In the genomic region with DNA sequence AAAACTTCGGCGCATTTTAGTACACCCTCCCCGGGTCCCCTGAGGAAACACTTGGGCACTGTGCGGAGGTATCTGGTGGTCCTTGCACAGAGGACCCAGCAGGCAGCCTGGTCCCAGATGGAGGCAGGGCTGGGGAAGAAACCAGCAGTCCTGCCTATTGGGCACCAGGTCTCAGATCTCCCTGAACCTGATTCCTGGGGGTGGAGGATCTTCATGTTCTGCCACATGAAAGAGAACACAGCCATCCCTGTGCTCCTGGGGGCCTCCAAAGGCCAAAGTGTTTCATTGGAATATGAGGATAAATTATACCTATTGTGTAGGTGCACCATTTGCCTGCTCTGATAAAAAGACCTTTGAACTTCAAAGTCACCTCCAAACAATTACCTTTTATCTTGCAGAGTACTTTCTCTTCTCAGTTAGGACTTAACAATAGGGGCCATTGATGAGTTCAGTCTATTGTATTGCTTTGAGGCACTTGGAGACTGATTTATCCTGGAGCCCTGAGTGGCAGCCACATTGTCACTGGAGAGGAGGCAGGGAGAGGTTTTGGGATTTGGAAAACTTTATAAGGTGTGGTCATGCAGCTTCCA, we compare ENCODE assay signal across 9 cellular contexts. TPM values are rescaled to one million over a fixed set of nuclear protein-coding genes. Genes with fewer than 3 reads are reported as not detected.
DNase-seq lines count a peak whose midpoint lies in the region; ATAC-seq and TF ChIP-seq lines count a peak whose summit lies in the region.
"Had no signal": no experiment of that assay in that cellular context is flagged by ENCODE, and none has a peak within 500 bp of the region (broad histone marks: within the 10 kb centered on the region; RNA-seq: fewer than 3 reads in every experiment).

No MANE protein-coding gene starts in this region.

- no peak overlapping the region for H2AFZ ChIP-seq in hepatocyte

- peaks cover 51% of the 10 kb centered on the region for H4K20me1 ChIP-seq in hepatocyte (ENCODE audit: insufficient read depth, poor library complexity, severe bottlenecking)

- H3K4me1 ChIP-seq in hepatocyte (ENCODE audit: insufficient read depth) = peaks cover 15% of the 10 kb centered on the region
- peaks cover 26% of the 10 kb centered on the region for H3K4me1 ChIP-seq in stomach smooth muscle (ENCODE audit: control insufficient read depth, insufficient read depth, low read length)

- peak overlapping the region; percentile 90 for H3K4me2 ChIP-seq in hepatocyte

- H3K27me3 ChIP-seq in hepatocyte (no peaks in the 10 kb centered on the region), stomach smooth muscle (ENCODE audit: control insufficient read depth in 1 of 2, insufficient read depth in 2 of 2, low read length in 2 of 2) (no peaks in the 10 kb centered on the region)

- peaks cover 37% of the 10 kb centered on the region for H3K4me1 Mint-ChIP-seq in activated CD8-positive, alpha-beta memory T cell treated with anti-CD3 and anti-CD28 coated beads, Interleukin-2, amount 10 ng/mL, durations not matched to agents 7 days and 5 days

- H3K27ac Mint-ChIP-seq in activated CD8-positive, alpha-beta memory T cell treated with anti-CD3 and anti-CD28 coated beads, Interleukin-2, amount 10 ng/mL, durations not matched to agents 7 days and 5 days = peak overlapping the region; percentile 88

- CTCF ChIA-PET in activated CD8-positive, alpha-beta memory T cell treated with anti-CD3 and anti-CD28 coated beads, Interleukin-2, amount 10 ng/mL, durations not matched to agents 7 days and 5 days (lab: Charles Lee) = no interaction called here

- no peak overlapping the region for H3K27ac ChIP-seq in hepatocyte
- no peak overlapping the region for H3K27ac ChIP-seq in stomach smooth muscle (ENCODE audit: low read length)

- TF ChIP-seq CTCF in WI38 (IDR thresholded peaks at IDR 0.05; ENCODE audit: low read depth, low read length) = no peak
- no peak for TF ChIP-seq CTCF in hepatocyte (IDR thresholded peaks at IDR 0.05; ENCODE audit: poor library complexity)

- H3K4me3 ChIP-seq in WI38 (ENCODE audit: low read depth, low read length) = peak overlapping the region; percentile 81
- H3K4me3 ChIP-seq in hepatocyte = peak overlapping the region; percentile 51
- H3K4me3 ChIP-seq in stomach smooth muscle (ENCODE audit: low read length in 2 of 2) = peak overlapping the region; percentile 46 to 85

- WGBS in hepatocyte (ENCODE audit: low lambda C conversion rate, missing lambda C conversion rate) = 77% methylated on average over 4 of the region's 4 CpGs

- no peaks in the 10 kb centered on the region for H3K9me3 ChIP-seq in hepatocyte (ENCODE audit: low read depth)
- H3K9me3 ChIP-seq in stomach smooth muscle (ENCODE audit: control insufficient read depth in 2 of 2, low read length in 2 of 2) = no peaks in the 10 kb centered on the region

- H3K9me2 ChIP-seq in hepatocyte (replicated peaks; ENCODE audit: insufficient read depth) = no peaks in the 10 kb centered on the region

- peaks cover 59% of the 10 kb centered on the region for H3K79me2 ChIP-seq in hepatocyte

- ATAC-seq in activated CD8-positive, alpha-beta memory T cell treated with anti-CD3 and anti-CD28 coated beads, Interleukin-2, amount 10 ng/mL, durations not matched to agents 7 days and 5 days = no peak
- ATAC-seq in HG03520 (IDR thresholded peaks at IDR 0.05; ENCODE audit: unreplicated experiment) = no peak
- ATAC-seq in GM19397 (IDR thresholded peaks at IDR 0.05; ENCODE audit: unreplicated experiment) = no peak

- peak overlapping the region; percentile 82 for H3K4me3 Mint-ChIP-seq in activated CD8-positive, alpha-beta memory T cell treated with anti-CD3 and anti-CD28 coated beads, Interleukin-2, amount 10 ng/mL, durations not matched to agents 7 days and 5 days

- H3K27me3 Mint-ChIP-seq in activated CD8-positive, alpha-beta memory T cell treated with anti-CD3 and anti-CD28 coated beads, Interleukin-2, amount 10 ng/mL, durations not matched to agents 7 days and 5 days = no peaks in the 10 kb centered on the region

- no peaks in the 10 kb centered on the region for H3K36me3 ChIP-seq in hepatocyte (replicated peaks; ENCODE audit: insufficient read depth, low read depth)
- H3K36me3 ChIP-seq in stomach smooth muscle (ENCODE audit: control insufficient read depth in 2 of 2, insufficient read depth in 2 of 2, low read length in 2 of 2) = peaks cover 0 to 5% of the 10 kb centered on the region in 2 donors

- H3K36me3 Mint-ChIP-seq in activated CD8-positive, alpha-beta memory T cell treated with anti-CD3 and anti-CD28 coated beads, Interleukin-2, amount 10 ng/mL, durations not matched to agents 7 days and 5 days = peaks cover 24% of the 10 kb centered on the region

- H3K9ac ChIP-seq in stomach smooth muscle (ENCODE audit: low read length in 2 of 2) = no peak overlapping the region

- no peak for DNase-seq in activated CD8-positive, alpha-beta memory T cell treated with anti-CD3 and anti-CD28 coated beads, Interleukin-2, amount 10 ng/mL, durations not matched to agents 7 days and 5 days
- no peak for DNase-seq in activated CD8-positive, alpha-beta memory T cell treated with anti-CD3 and anti-CD28 coated beads for 24 hours
- DNase-seq in hepatocyte (ENCODE audit: low spot score) = no peak
- no peak for DNase-seq in NCI-H345 treated with DMSO at 0.1 percent for 48 hours (lab: John Stamatoyannopoulos, UW; ENCODE audit: unreplicated experiment)
- DNase-seq: NCI-H2081 had no signal

- H3K9me3 Mint-ChIP-seq in activated CD8-positive, alpha-beta memory T cell treated with anti-CD3 and anti-CD28 coated beads, Interleukin-2, amount 10 ng/mL, durations not matched to agents 7 days and 5 days (ENCODE audit: low read depth) = no peaks in the 10 kb centered on the region

RNA-seq across cellular contexts. Expression of gene RCN1, which starts 1.8 kb away (rescaled TPM):
- 10 to 100 TPM; 21.1 to 24.5 TPM for total RNA-seq in activated CD8-positive, alpha-beta memory T cell treated with anti-CD3 and anti-CD28 coated beads, Interleukin-2, amount 10 ng/mL, durations not matched to agents 7 days and 5 days
- total RNA-seq in hepatocyte = 258 and 262 TPM in 2 replicates
- polyA plus RNA-seq in hepatocyte = 412 and 473 TPM in 2 replicates

Comparison
In these comparisons a context has a peak if more than half of its experiments do, and no peak if none do; other contexts are left out.
1. RNA of gene RCN1, which starts 1.8 kb away (total RNA-seq): 258 to 262 TPM in hepatocyte; 21.1 to 24.5 TPM in activated CD8-positive, alpha-beta memory T cell treated with anti-CD3 and anti-CD28 coated beads, Interleukin-2, amount 10 ng/mL, durations not matched to agents 7 days and 5 days; every median in the first group is over 10 times any median in the second.
2. Peak in every context shown above with its lines, with median percentiles within 50 percentile points of each other: H3K4me3 ChIP-seq.